Comparison of ENCODE assay signal across 14 cellular contexts in the genomic region with DNA sequence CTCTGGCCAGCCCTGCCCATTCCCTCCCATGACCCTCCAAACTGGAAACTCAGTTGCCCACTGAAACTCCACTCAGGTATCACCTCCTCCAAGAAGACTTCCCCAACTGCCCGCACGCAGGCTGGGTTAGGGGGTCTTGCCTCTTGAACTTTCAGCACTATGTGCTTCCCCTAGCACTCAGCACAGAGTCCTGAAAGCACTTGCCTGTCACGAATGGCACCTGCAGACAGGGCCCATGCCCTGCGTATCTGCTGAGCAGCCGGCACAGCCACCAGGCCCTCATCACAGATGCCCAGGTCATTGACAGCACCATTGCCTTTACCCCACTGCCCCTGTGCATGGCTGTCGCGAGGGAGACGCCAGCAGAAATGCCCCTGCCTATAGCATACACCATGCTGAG. TPM values are rescaled to one million over a fixed set of nuclear protein-coding genes. Genes with fewer than 3 reads are reported as not detected.
DNase-seq lines count a peak whose midpoint lies in the region; ATAC-seq and TF ChIP-seq lines count a peak whose summit lies in the region.
"Had no signal": no experiment of that assay in that cellular context is flagged by ENCODE, and none has a peak within 500 bp of the region (broad histone marks: within the 10 kb centered on the region; RNA-seq: fewer than 3 reads in every experiment).

No MANE protein-coding gene starts in this region.

- no peaks in the 10 kb centered on the region for H3K9me3 ChIP-seq in neural progenitor cell (ENCODE audit: low read depth)

- H3K4me3 ChIP-seq in GM23338 (no peak overlapping the region), neural progenitor cell (no peak overlapping the region), foreskin fibroblast (ENCODE audit: low read depth in 1 of 2, low read length in 2 of 2) (no peak overlapping the region)
- H3K4me3 ChIP-seq: K562 had no signal

- no peaks in the 10 kb centered on the region for H3K9me2 ChIP-seq in GM23338 (ENCODE audit: insufficient read depth)

- peaks cover 15% of the 10 kb centered on the region for H3K4me1 ChIP-seq in GM23338 (ENCODE audit: insufficient read depth)
- H3K4me1 ChIP-seq in neural progenitor cell = peaks cover 12% of the 10 kb centered on the region

- no peak overlapping the region for H3K4me2 ChIP-seq in GM23338
- no peak overlapping the region for H3K4me2 ChIP-seq in neural progenitor cell

- H4K20me1 ChIP-seq in GM23338 (replicated peaks; ENCODE audit: insufficient read depth) (peaks cover 29% of the 10 kb centered on the region), neural progenitor cell (ENCODE audit: low read depth) (peaks cover 79% of the 10 kb centered on the region)

- H2AFZ ChIP-seq in GM23338 (no peak overlapping the region), neural progenitor cell (replicated peaks) (no peak overlapping the region)

- H3K27me3 Mint-ChIP-seq in T-helper 2 cell treated with Interferon-gamma antibody and Interleukin-4, amounts not matched to agents 5 μg/mL and 100 μg/mL, for 36 hours (ENCODE audit: low read depth) = no peaks in the 10 kb centered on the region
- H3K27me3 Mint-ChIP-seq in GM23338 (ENCODE audit: insufficient read depth, low read depth, poor library complexity) (peaks cover 8% of the 10 kb centered on the region), neural progenitor cell (ENCODE audit: insufficient read depth, low read depth) (no peaks in the 10 kb centered on the region), progenitor cell of endocrine pancreas (no peaks in the 10 kb centered on the region)
- no peaks in the 10 kb centered on the region for H3K27me3 Mint-ChIP-seq in activated T-helper 17 cell treated with anti-CD3 and anti-CD28 coated beads, Interleukin-2, amount 50 U/mL, for 72 hours

- no peaks in the 10 kb centered on the region for H3F3A ChIP-seq in GM23338 (replicated peaks; ENCODE audit: low read depth)
- peaks cover 3% of the 10 kb centered on the region for H3F3A ChIP-seq in neural progenitor cell (ENCODE audit: low read depth)

- H3K79me2 ChIP-seq in GM23338 (replicated peaks; ENCODE audit: insufficient read depth) = peaks cover 99% of the 10 kb centered on the region
- peaks cover 100% of the 10 kb centered on the region for H3K79me2 ChIP-seq in neural progenitor cell (ENCODE audit: low read depth)

- H3K9ac ChIP-seq in neural progenitor cell = no peak overlapping the region

- H3K27me3 ChIP-seq in GM23338 (ENCODE audit: insufficient read depth) (no peaks in the 10 kb centered on the region), neural progenitor cell (no peaks in the 10 kb centered on the region)

- H3K36me3 Mint-ChIP-seq in T-helper 2 cell treated with Interferon-gamma antibody and Interleukin-4, amounts not matched to agents 5 μg/mL and 100 μg/mL, for 36 hours (ENCODE audit: low read depth) = peaks cover 78% of the 10 kb centered on the region
- H3K36me3 Mint-ChIP-seq in GM23338 (ENCODE audit: low read depth) = peaks cover 29% of the 10 kb centered on the region
- peaks cover 70% of the 10 kb centered on the region for H3K36me3 Mint-ChIP-seq in activated T-helper 17 cell treated with anti-CD3 and anti-CD28 coated beads, Interleukin-2, amount 50 U/mL, for 72 hours (ENCODE audit: low read depth)
- H3K36me3 Mint-ChIP-seq in neural progenitor cell = peaks cover 43% of the 10 kb centered on the region
- peaks cover 20% of the 10 kb centered on the region for H3K36me3 Mint-ChIP-seq in progenitor cell of endocrine pancreas (ENCODE audit: insufficient read depth)

- H3K4me3 Mint-ChIP-seq in T-helper 2 cell treated with Interferon-gamma antibody and Interleukin-4, amounts not matched to agents 5 μg/mL and 100 μg/mL, for 36 hours = peak overlapping the region; percentile 72
- H3K4me3 Mint-ChIP-seq in GM23338 = no peak overlapping the region
- H3K4me3 Mint-ChIP-seq in activated T-helper 17 cell treated with anti-CD3 and anti-CD28 coated beads, Interleukin-2, amount 50 U/mL, for 72 hours = peak overlapping the region; percentile 99
- no peak overlapping the region for H3K4me3 Mint-ChIP-seq in neural progenitor cell
- H3K4me3 Mint-ChIP-seq in progenitor cell of endocrine pancreas (ENCODE audit: low read depth) = no peak overlapping the region
- H3K4me3 Mint-ChIP-seq: HFFc6 had no signal

- no peaks in the 10 kb centered on the region for H3K9me3 Mint-ChIP-seq in T-helper 2 cell treated with Interferon-gamma antibody and Interleukin-4, amounts not matched to agents 5 μg/mL and 100 μg/mL, for 36 hours
- no peaks in the 10 kb centered on the region for H3K9me3 Mint-ChIP-seq in GM23338
- no peaks in the 10 kb centered on the region for H3K9me3 Mint-ChIP-seq in activated T-helper 17 cell treated with anti-CD3 and anti-CD28 coated beads, Interleukin-2, amount 50 U/mL, for 72 hours
- peaks cover 4% of the 10 kb centered on the region for H3K9me3 Mint-ChIP-seq in neural progenitor cell
- H3K9me3 Mint-ChIP-seq in progenitor cell of endocrine pancreas (ENCODE audit: low read depth) = no peaks in the 10 kb centered on the region
- H3K9me3 Mint-ChIP-seq: HFFc6 had no signal

- no peak overlapping the region for H3K27ac ChIP-seq in GM23338 (ENCODE audit: low read depth)
- no peak overlapping the region for H3K27ac ChIP-seq in neural progenitor cell

- TF ChIP-seq CTCF in GM23338 (conservative IDR thresholded peaks at IDR 0.05; ENCODE audit: low read depth in 2 of 2) = no peak
- TF ChIP-seq CTCF in neural progenitor cell (IDR thresholded peaks at IDR 0.05) = no peak
- no peak for TF ChIP-seq CTCF in progenitor cell of endocrine pancreas (IDR thresholded peaks at IDR 0.05; ENCODE audit: unreplicated experiment)
- no peak for TF ChIP-seq CTCF in foreskin fibroblast (IDR thresholded peaks at IDR 0.05; ENCODE audit: low read depth, low read length)

- DNase-seq in T-helper 2 cell treated with Interferon-gamma antibody and Interleukin-4, amounts not matched to agents 5 μg/mL and 100 μg/mL, for 36 hours (ENCODE audit: low spot score) = no peak
- no peak for DNase-seq in T-helper 2 cell
- DNase-seq in GM23338 (ENCODE audit: low spot score) = no peak
- DNase-seq in neural progenitor cell (ENCODE audit: low spot score) = no peak
- no peak for DNase-seq in progenitor cell of endocrine pancreas (ENCODE audit: low spot score, unreplicated experiment)
- DNase-seq in foreskin fibroblast = no peak
- DNase-seq in HuH-7.5 (ENCODE audit: low spot score) = no peak
- DNase-seq: HFFc6; NCI-H1105; stimulated activated CD4-positive, alpha-beta T cell treated with anti-CD3 and anti-CD28 coated beads, Interleukin-4, amount 100 ng/mL, for 1 hour; stimulated activated CD8-positive, alpha-beta memory T cell treated with anti-CD3 and anti-CD28 coated beads, Interleukin-4, amount 100 ng/mL, for 48 hours; trophoblast cell had no signal

- ATAC-seq in GM23338 = no peak
- ATAC-seq in activated T-helper 17 cell treated with anti-CD3 and anti-CD28 coated beads, Interleukin-2, amount 50 U/mL, for 72 hours (replicated peaks) = no peak
- ATAC-seq: K562 had no signal

- no peaks in the 10 kb centered on the region for H3K36me3 ChIP-seq in GM23338 (ENCODE audit: insufficient read depth)
- H3K36me3 ChIP-seq in neural progenitor cell = no peaks in the 10 kb centered on the region

- peaks cover 83% of the 10 kb centered on the region for H3K4me1 Mint-ChIP-seq in T-helper 2 cell treated with Interferon-gamma antibody and Interleukin-4, amounts not matched to agents 5 μg/mL and 100 μg/mL, for 36 hours (ENCODE audit: low read depth)
- peaks cover 34% of the 10 kb centered on the region for H3K4me1 Mint-ChIP-seq in GM23338
- peaks cover 72% of the 10 kb centered on the region for H3K4me1 Mint-ChIP-seq in activated T-helper 17 cell treated with anti-CD3 and anti-CD28 coated beads, Interleukin-2, amount 50 U/mL, for 72 hours
- H3K4me1 Mint-ChIP-seq in neural progenitor cell = peaks cover 20% of the 10 kb centered on the region
- peaks cover 26% of the 10 kb centered on the region for H3K4me1 Mint-ChIP-seq in progenitor cell of endocrine pancreas (ENCODE audit: low read depth)

- peak overlapping the region; percentile 76 for H3K27ac Mint-ChIP-seq in T-helper 2 cell treated with Interferon-gamma antibody and Interleukin-4, amounts not matched to agents 5 μg/mL and 100 μg/mL, for 36 hours
- peak overlapping the region; percentile 64; the same call in 1 of the 2 replicates for H3K27ac Mint-ChIP-seq in GM23338
- H3K27ac Mint-ChIP-seq in activated T-helper 17 cell treated with anti-CD3 and anti-CD28 coated beads, Interleukin-2, amount 50 U/mL, for 72 hours = peak overlapping the region; percentile 87
- peak overlapping the region; percentile 72 for H3K27ac Mint-ChIP-seq in neural progenitor cell
- H3K27ac Mint-ChIP-seq in progenitor cell of endocrine pancreas = no peak overlapping the region
- H3K27ac Mint-ChIP-seq: HFFc6 had no signal

TF ChIP-seq in GM23338, 12 proteins besides CTCF, POLR2A, EP300 and RAD21 (continues in another document):
- no peak for TF ChIP-seq ZNF331 (CRISPR knock-in tag; IDR thresholded peaks at IDR 0.05; ENCODE audit: low read depth)
- no peak for TF ChIP-seq ETS1 (IDR thresholded peaks at IDR 0.05)
- TF ChIP-seq NANOG (IDR thresholded peaks at IDR 0.05; ENCODE audit: borderline replicate concordance) = no peak
- no peak for TF ChIP-seq ZNF114 (CRISPR knock-in tag; IDR thresholded peaks at IDR 0.05)
- TF ChIP-seq STAT1 (IDR thresholded peaks at IDR 0.05; ENCODE audit: unreplicated experiment) = no peak
- TF ChIP-seq EZH2phosphoT487 (IDR thresholded peaks at IDR 0.05; ENCODE audit: unreplicated experiment) = no peak
- no peak for TF ChIP-seq EZH2 (IDR thresholded peaks at IDR 0.05; ENCODE audit: low read depth, unreplicated experiment)
- no peak for TF ChIP-seq JUNB (IDR thresholded peaks at IDR 0.05; ENCODE audit: unreplicated experiment)
- TF ChIP-seq CREB1 (CRISPR knock-in tag; IDR thresholded peaks at IDR 0.05; ENCODE audit: low read depth) = no peak

RNA-seq across cellular contexts. Expression of gene CCDC88C, which starts 11.2 kb away (rescaled TPM):
- 42.1 and 60.7 TPM in 2 replicates for total RNA-seq in GM23338 (2014; rRNA removed; shearing (Covaris generic))
- 20.8 and 23.6 TPM in 2 replicates for polyA plus RNA-seq in GM23338 (2016; fragmentation: Nextera tagmentation; extraction: Ambion mirVana)
- 100 to 1,000 TPM; 143 to 172 TPM for total RNA-seq in activated T-helper 17 cell treated with anti-CD3 and anti-CD28 coated beads, Interleukin-2, amount 50 U/mL, for 72 hours
- total RNA-seq in neural progenitor cell (ENCODE audit: low replicate concordance) = 17.8 and 34.8 TPM in 2 replicates
- total RNA-seq in progenitor cell of endocrine pancreas = 78.1 and 85.5 TPM in 2 replicates

Comparison
In these comparisons a context has a peak if more than half of its experiments do, and no peak if none do; other contexts are left out.
1. H3K4me3 Mint-ChIP-seq: peak in T-helper 2 cell treated with Interferon-gamma antibody and Interleukin-4, amounts not matched to agents 5 μg/mL and 100 μg/mL, for 36 hours (single experiment) and activated T-helper 17 cell treated with anti-CD3 and anti-CD28 coated beads, Interleukin-2, amount 50 U/mL, for 72 hours (single experiment); none in GM23338 (single experiment), neural progenitor cell (single experiment) and progenitor cell of endocrine pancreas (single experiment).